ENCODE assay signal across 1 cellular context in genomic region chr1:174114788-174115448, GRCh38.
A peak's percentile ranks its signal among the peaks of the same experiment; 100 is the strongest.
TF ChIP-seq lines count a peak whose summit lies in the region.

No MANE protein-coding gene starts in this region.

TF ChIP-seq in K562, 482 proteins besides CTCF, POLR2A, EP300 and RAD21 (continued from another document):
- TF ChIP-seq POLR2AphosphoS2 (IDR thresholded peaks at IDR 0.05; ENCODE audit: low read length) (no peak), NR2C1 (IDR thresholded peaks at IDR 0.05) (peak; percentile 56; the same call in 1 of the 2 replicates), NR2C1 (tag; IDR thresholded peaks at IDR 0.05) (peak; percentile 35; the same call in 1 of the 2 replicates), PML (IDR thresholded peaks at IDR 0.05; ENCODE audit: low read length) (no peak), ZNF512 (tag; IDR thresholded peaks at IDR 0.05) (no peak), ZNF133 (CRISPR knock-in tag; IDR thresholded peaks at IDR 0.05) (no peak), DPF2 (IDR thresholded peaks at IDR 0.05) (peak; percentile 59; the same call in 1 of the 2 replicates), LCOR (CRISPR knock-in tag; IDR thresholded peaks at IDR 0.05) (0 out of 2 replicates have a peak, but pooled peaks have one; percentile 26), ETV5 (CRISPR knock-in tag; IDR thresholded peaks at IDR 0.05; ENCODE audit: low read depth) (no peak), NCOR1 (IDR thresholded peaks at IDR 0.05) (peak; percentile 17; the same call in 1 of the 2 replicates), NR2C2 (CRISPR knock-in tag; IDR thresholded peaks at IDR 0.05) (no peak), NR2C2 (tag; IDR thresholded peaks at IDR 0.05) (peak; percentile 79), KDM4B (IDR thresholded peaks at IDR 0.05; ENCODE audit: borderline replicate concordance in 2 of 2, low read depth in 1 of 2) (no peak), ZFPM2 (CRISPR knock-in tag; IDR thresholded peaks at IDR 0.05) (no peak), CBX3 (IDR thresholded peaks at IDR 0.05; ENCODE audit: borderline replicate concordance in 1 of 2, low read length in 2 of 2) (peak in 1 of 2 experiments; percentile 19; a peak in 1 of 3 replicates), ZNF41 (CRISPR knock-in tag; conservative IDR thresholded peaks at IDR 0.05) (no peak), RFX1 (IDR thresholded peaks at IDR 0.05) (no peak), MAZ (CRISPR knock-in tag; conservative IDR thresholded peaks at IDR 0.05 in 1 of 2, IDR thresholded peaks at IDR 0.05 in 1 of 2) (no peak), STAG1 (CRISPR knock-in tag; IDR thresholded peaks at IDR 0.05; ENCODE audit: borderline replicate concordance) (no peak), ATF7 (IDR thresholded peaks at IDR 0.05) (no peak), SNAPC5 (CRISPR knock-in tag; IDR thresholded peaks at IDR 0.05) (no peak), KHSRP (IDR thresholded peaks at IDR 0.05) (no peak), MAFF (IDR thresholded peaks at IDR 0.05; ENCODE audit: low read length) (no peak), NCOA4 (IDR thresholded peaks at IDR 0.05; ENCODE audit: partially characterized antibody) (no peak), KLF16 (IDR thresholded peaks at IDR 0.05) (no peak), PBX2 (CRISPR knock-in tag; IDR thresholded peaks at IDR 0.05; ENCODE audit: low read depth) (no peak), PBX2 (tag; conservative IDR thresholded peaks at IDR 0.05; ENCODE audit: low read depth) (no peak), PTBP1 (IDR thresholded peaks at IDR 0.05; ENCODE audit: low read depth, low read length) (no peak), ZBTB7A (IDR thresholded peaks at IDR 0.05; ENCODE audit: borderline replicate concordance, control insufficient read depth, low read depth, low read length) (no peak), ZNF76 (CRISPR knock-in tag; IDR thresholded peaks at IDR 0.05; ENCODE audit: borderline replicate concordance) (no peak), SOX6 (IDR thresholded peaks at IDR 0.05) (no peak), RBM39 (optimal IDR thresholded peaks at IDR 0.05; ENCODE audit: low read depth, low read length) (no peak), ZBTB9 (CRISPR knock-in tag; IDR thresholded peaks at IDR 0.05) (no peak), FOXP4 (CRISPR knock-in tag; IDR thresholded peaks at IDR 0.05; ENCODE audit: borderline replicate concordance) (no peak)
